Comparison of ENCODE assay signal across 8 cellular contexts in the genomic region with DNA sequence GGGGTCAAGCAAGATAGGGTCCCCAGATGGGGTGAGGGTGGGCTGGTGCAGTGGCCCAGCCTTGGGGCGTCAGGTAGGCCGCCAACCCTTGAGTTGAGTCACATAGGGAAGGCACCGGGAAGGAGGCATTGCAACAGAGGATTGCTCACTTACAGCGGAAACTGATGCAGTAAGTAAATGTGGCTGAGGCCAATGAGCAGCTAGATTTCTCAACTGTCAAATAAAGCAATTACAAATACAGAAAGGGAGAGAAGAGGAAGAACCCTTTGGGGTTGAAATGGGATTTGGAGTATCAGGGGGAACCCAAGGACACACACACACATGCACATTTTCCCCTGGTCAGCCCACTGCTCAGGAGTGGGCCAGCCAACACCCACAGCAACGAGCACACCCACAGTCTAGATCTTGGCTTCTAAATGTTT. TPM values are rescaled to one million over a fixed set of nuclear protein-coding genes. Genes with fewer than 3 reads are reported as not detected.
A peak's percentile ranks its signal among the peaks of the same experiment; 100 is the strongest.
DNase-seq lines count a peak whose midpoint lies in the region; ATAC-seq and TF ChIP-seq lines count a peak whose summit lies in the region.
"Had no signal": no experiment of that assay in that cellular context is flagged by ENCODE, and none has a peak within 500 bp of the region (broad histone marks: within the 10 kb centered on the region; RNA-seq: fewer than 3 reads in every experiment).

No MANE protein-coding gene starts in this region.

- no peak for ATAC-seq in GM21526 (IDR thresholded peaks at IDR 0.05; ENCODE audit: low FRiP score, unreplicated experiment)
- no peak for ATAC-seq in GM21390 (IDR thresholded peaks at IDR 0.05; ENCODE audit: unreplicated experiment)

- peaks cover 0 to 51% (median 24%) of the 10 kb centered on the region in 4 donors for H3K4me1 ChIP-seq in sigmoid colon

- TF ChIP-seq CTCF in HL-60 (IDR thresholded peaks at IDR 0.05; ENCODE audit: insufficient read depth, low read length) (no peak), foreskin fibroblast (IDR thresholded peaks at IDR 0.05; ENCODE audit: low read depth, low read length) (no peak), sigmoid colon (IDR thresholded peaks at IDR 0.05) (no peak)

- WGBS in sigmoid colon, 2 donors = 88 to 95% methylated on average over 5 of the region's 5 CpGs

- H3K27me3 ChIP-seq in HL-60 (ENCODE audit: insufficient read depth, poor library complexity, severe bottlenecking) = no peaks in the 10 kb centered on the region
- H3K27me3 ChIP-seq in sigmoid colon = no peaks in the 10 kb centered on the region

- no peak for TF ChIP-seq EP300 in sigmoid colon (IDR thresholded peaks at IDR 0.05)

- DNase-seq in HL-60 (ENCODE audit: low read depth in 1 of 2, low spot score in 1 of 2) (peak; percentile 91 to 94), SIG-M5 treated with dmso at 0.1 percent for 504 hours (lab: John Stamatoyannopoulos, UW; ENCODE audit: unreplicated experiment) (peak; percentile 96), foreskin fibroblast (peak; percentile 57 to 61), sigmoid colon (peak; percentile 82), UCSD-AML1 (lab: John Stamatoyannopoulos, UW; ENCODE audit: unreplicated experiment) (no peak)
- DNase-seq: NCI-H2171 had no signal

- H3K36me3 ChIP-seq in sigmoid colon = no peaks in the 10 kb centered on the region

- no peaks in the 10 kb centered on the region for H3K9me3 ChIP-seq in sigmoid colon

- H3K27ac ChIP-seq in HL-60 (replicated peaks) (peak overlapping the region; percentile 86), sigmoid colon (peak overlapping the region in 2 of 4 donors; percentile 10 to 27)

- 0 out of 2 replicates have a peak overlapping the region, but pooled peaks have one; percentile 9 for H3K4me3 ChIP-seq in HL-60 (replicated peaks; ENCODE audit: insufficient read depth, low read length)
- H3K4me3 ChIP-seq in foreskin fibroblast (ENCODE audit: low read depth in 1 of 2, low read length in 2 of 2) = no peak overlapping the region
- no peak overlapping the region for H3K4me3 ChIP-seq in sigmoid colon

- no peak for TF ChIP-seq POLR2A in sigmoid colon (IDR thresholded peaks at IDR 0.05)

- intact Hi-C loops in sigmoid colon (cut with DNase I) = no loop called here

RNA-seq across cellular contexts. Expression of gene CHSY1, which starts 44.0 kb away (rescaled TPM):
- total RNA-seq in sigmoid colon = 10 to 100 TPM; 11.2 to 13.6 (median 12.6) TPM
- polyA plus RNA-seq in sigmoid colon = 1 to 10 TPM; 1.8 to 8.2 (median 2.3) TPM
